In the genomic region with DNA sequence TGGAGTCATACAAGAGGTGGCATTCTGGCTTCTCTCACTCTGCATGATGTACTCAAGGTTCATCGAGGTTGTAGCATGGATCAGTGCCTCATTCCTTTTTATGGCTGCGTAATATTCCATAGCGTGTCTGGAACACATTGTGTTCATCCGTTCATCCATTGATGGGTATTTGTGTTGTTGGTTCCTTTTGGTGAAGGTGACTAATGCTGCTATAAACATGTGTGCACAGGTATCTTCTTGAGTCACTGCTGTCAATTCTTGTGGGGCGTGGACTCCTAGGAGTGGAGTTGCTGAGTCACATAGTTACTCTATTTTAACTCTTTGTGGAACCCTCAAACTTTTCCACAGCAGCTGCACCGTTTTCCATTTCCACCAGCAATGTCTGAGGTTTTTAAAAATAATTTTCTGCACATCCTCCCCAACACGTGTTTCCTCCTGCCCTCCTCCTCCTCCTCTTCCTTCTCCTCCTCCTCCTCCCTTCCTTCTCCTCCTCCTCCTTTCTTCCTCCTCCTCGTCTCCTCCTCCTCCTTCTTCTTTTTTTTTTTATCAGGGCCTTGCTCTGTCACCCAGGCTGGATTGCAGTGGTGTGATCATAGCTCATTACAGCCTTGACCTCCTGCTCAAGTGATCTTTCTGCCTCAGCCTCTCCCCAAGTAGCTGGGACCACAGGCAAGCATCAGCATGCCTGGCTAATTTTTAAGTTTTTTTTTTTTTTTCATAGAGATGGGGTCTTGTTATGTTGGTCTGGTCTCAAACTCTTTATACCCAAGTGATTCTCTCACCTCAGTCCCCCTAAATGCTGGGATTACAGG, we compare ENCODE assay signal across 1 cellular context.
TF ChIP-seq lines count a peak whose summit lies in the region.

No MANE protein-coding gene starts in this region.

TF ChIP-seq in K562, 482 proteins besides CTCF, POLR2A, EP300 and RAD21 (continued from another document):
- TF ChIP-seq, protein P1, sequence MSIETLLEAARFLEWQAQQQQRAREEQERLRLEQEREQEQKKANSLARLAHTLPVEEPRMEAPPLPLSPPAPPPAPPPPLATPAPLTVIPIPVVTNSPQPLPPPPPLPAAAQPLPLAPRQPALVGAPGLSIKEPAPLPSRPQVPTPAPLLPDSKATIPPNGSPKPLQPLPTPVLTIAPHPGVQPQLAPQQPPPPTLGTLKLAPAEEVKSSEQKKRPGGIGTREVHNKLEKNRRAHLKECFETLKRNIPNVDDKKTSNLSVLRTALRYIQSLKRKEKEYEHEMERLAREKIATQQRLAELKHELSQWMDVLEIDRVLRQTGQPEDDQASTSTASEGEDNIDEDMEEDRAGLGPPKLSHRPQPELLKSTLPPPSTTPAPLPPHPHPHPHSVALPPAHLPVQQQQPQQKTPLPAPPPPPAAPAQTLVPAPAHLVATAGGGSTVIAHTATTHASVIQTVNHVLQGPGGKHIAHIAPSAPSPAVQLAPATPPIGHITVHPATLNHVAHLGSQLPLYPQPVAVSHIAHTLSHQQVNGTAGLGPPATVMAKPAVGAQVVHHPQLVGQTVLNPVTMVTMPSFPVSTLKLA (conservative IDR thresholded peaks at IDR 0.05) = peak; percentile 38 to 71; a peak in 3 of 4 replicates
- TF ChIP-seq YBX1 (IDR thresholded peaks at IDR 0.05) (0 out of 2 replicates have a peak, but pooled peaks have one; percentile 4), ZKSCAN8 (CRISPR knock-in tag; IDR thresholded peaks at IDR 0.05) (no peak), MAFK (IDR thresholded peaks at IDR 0.05; ENCODE audit: low read length) (peak; percentile 65; the same call in 1 of the 2 replicates)
